11 cellular contexts compared by ENCODE assay signal in the genomic region with DNA sequence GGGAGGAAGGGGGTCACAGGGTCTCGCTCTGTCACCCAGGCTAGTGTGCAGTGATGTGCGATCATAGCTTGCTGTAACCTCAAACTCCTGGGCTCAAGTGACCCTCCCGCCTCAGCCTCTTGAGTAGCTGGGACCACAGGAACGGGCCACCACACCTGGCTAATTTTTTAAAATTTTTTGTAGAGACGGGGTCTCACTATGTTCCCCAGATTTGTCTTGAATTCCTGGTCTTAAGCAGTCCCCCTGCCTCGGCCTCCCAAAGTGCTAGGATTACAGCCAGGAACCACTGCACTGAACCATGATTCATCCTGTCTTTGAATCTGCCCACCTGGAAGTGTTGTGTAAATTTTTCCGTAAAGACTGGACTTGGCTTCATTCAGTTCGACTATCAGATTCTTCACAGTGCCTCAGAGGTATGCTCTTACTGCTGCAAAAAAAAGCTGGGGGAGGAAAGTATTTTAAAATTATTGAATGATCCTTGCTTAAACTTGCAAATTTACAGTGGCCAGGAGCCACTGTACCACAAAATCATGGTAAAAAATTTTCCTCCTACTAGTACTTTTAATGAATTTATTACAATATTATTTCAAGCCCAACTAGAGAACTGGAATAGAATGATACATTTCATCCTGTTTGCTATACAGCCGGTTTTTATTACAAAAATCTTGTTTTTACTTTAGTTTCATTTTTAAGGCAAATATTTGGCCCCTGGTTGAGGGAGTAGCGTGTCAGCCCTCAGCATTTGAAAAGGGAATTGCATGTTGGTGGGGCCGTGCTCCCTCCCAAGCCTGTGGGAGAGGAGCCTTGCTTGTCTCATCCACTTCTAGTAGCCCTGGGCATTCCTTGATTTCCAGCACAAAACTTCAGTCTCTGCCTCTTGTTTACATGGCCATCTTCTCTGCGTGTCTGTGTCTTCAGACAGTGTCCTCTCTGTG.
DNase-seq lines count a peak whose midpoint lies in the region; ATAC-seq and TF ChIP-seq lines count a peak whose summit lies in the region.
"Had no signal": no experiment of that assay in that cellular context is flagged by ENCODE, and none has a peak within 500 bp of the region (broad histone marks: within the 10 kb centered on the region; RNA-seq: fewer than 3 reads in every experiment).

No MANE protein-coding gene starts in this region.

- CTCF ChIA-PET in activated CD4-positive, alpha-beta memory T cell treated with anti-CD3 and anti-CD28 coated beads, Interleukin-2, amount 10 ng/mL, durations not matched to agents 7 days and 5 days (lab: Charles Lee), result interaction anchor here (1.1 kb wide), 1 partner anchor 347 kb away, joined by 3 read pairs; no protein-coding TSS in a partner anchor
- CTCF ChIA-PET in activated CD4-positive, alpha-beta memory T cell treated with anti-CD3 and anti-CD28 coated beads for 36 hours (lab: Charles Lee), result interaction anchor here (0.9 kb wide), 1 partner anchor 420 kb away, joined by 3 read pairs; no protein-coding TSS in a partner anchor

- no peaks in the 10 kb centered on the region for H3K36me3 Mint-ChIP-seq in activated CD4-positive, alpha-beta memory T cell treated with anti-CD3 and anti-CD28 coated beads, Interleukin-2, amount 10 ng/mL, durations not matched to agents 7 days and 5 days (ENCODE audit: low read depth)
- no peaks in the 10 kb centered on the region for H3K36me3 Mint-ChIP-seq in activated CD4-positive, alpha-beta memory T cell treated with anti-CD3 and anti-CD28 coated beads for 36 hours
- H3K36me3 Mint-ChIP-seq in activated T-helper 1 cell treated with anti-CD3 and anti-CD28 coated beads, Interleukin-12 subunit alpha, Interleukin-12 subunit beta, Interleukin-2, Interleukin-4 antibody, amounts not matched to agents 30 ng/mL and 10 ng/mL and 1 ng/mL, durations not matched to agents 14 hours and 24 hours and 36 hours (ENCODE audit: low read depth), result peaks cover 1% of the 10 kb centered on the region

- H3K4me3 ChIP-seq in fibroblast of the aortic adventitia (ENCODE audit: low read depth, low read length), result no peak overlapping the region
- H3K4me3 ChIP-seq in stomach, result no peak overlapping the region
- H3K4me3 ChIP-seq: GM12878 had no signal

- H3K4me3 Mint-ChIP-seq in activated CD4-positive, alpha-beta memory T cell treated with anti-CD3 and anti-CD28 coated beads, Interleukin-2, amount 10 ng/mL, durations not matched to agents 7 days and 5 days, result no peak overlapping the region
- H3K4me3 Mint-ChIP-seq in activated CD4-positive, alpha-beta memory T cell treated with anti-CD3 and anti-CD28 coated beads for 36 hours, result no peak overlapping the region
- H3K4me3 Mint-ChIP-seq in activated T-helper 1 cell treated with anti-CD3 and anti-CD28 coated beads, Interleukin-12 subunit alpha, Interleukin-12 subunit beta, Interleukin-2, Interleukin-4 antibody, amounts not matched to agents 30 ng/mL and 10 ng/mL and 1 ng/mL, durations not matched to agents 14 hours and 24 hours and 36 hours, result no peak overlapping the region

- H3K4me1 Mint-ChIP-seq in activated CD4-positive, alpha-beta memory T cell treated with anti-CD3 and anti-CD28 coated beads, Interleukin-2, amount 10 ng/mL, durations not matched to agents 7 days and 5 days, result peaks cover 18% of the 10 kb centered on the region
- H3K4me1 Mint-ChIP-seq in activated CD4-positive, alpha-beta memory T cell treated with anti-CD3 and anti-CD28 coated beads for 36 hours (ENCODE audit: low read depth), result peaks cover 28% of the 10 kb centered on the region
- peaks cover 63% of the 10 kb centered on the region for H3K4me1 Mint-ChIP-seq in activated T-helper 1 cell treated with anti-CD3 and anti-CD28 coated beads, Interleukin-12 subunit alpha, Interleukin-12 subunit beta, Interleukin-2, Interleukin-4 antibody, amounts not matched to agents 30 ng/mL and 10 ng/mL and 1 ng/mL, durations not matched to agents 14 hours and 24 hours and 36 hours (ENCODE audit: low read depth)

- WGBS in stomach, 5 donors, result 76 to 80% (median 80%) methylated on average over 12 of the region's 12 CpGs

- POLR2A ChIA-PET in activated CD4-positive, alpha-beta memory T cell treated with anti-CD3 and anti-CD28 coated beads, Interleukin-2, amount 10 ng/mL, durations not matched to agents 7 days and 5 days (lab: Charles Lee), result interaction anchor here (0.6 to 0.7 kb wide), 2 partner anchors 349 to 400 kb away, joined by 3 read pairs; no protein-coding TSS in a partner anchor
- POLR2A ChIA-PET in activated CD4-positive, alpha-beta memory T cell treated with anti-CD3 and anti-CD28 coated beads for 36 hours (lab: Charles Lee), result no interaction called here

- peaks cover 9 to 30% (median 25%) of the 10 kb centered on the region in 4 donors for H3K4me1 ChIP-seq in stomach

- TF ChIP-seq EP300 in stomach (IDR thresholded peaks at IDR 0.05), result no peak

- no peaks in the 10 kb centered on the region for H3K36me3 ChIP-seq in stomach

- no peaks in the 10 kb centered on the region for H3K27me3 ChIP-seq in stomach

- H3K27ac ChIP-seq in stomach, result peak overlapping the region in 4 of 5 donors; percentile 5 to 46 (median 35)
- H3K27ac ChIP-seq: C4-2B, KMS-11 had no signal

- no peaks in the 10 kb centered on the region for H3K9me3 Mint-ChIP-seq in activated CD4-positive, alpha-beta memory T cell treated with anti-CD3 and anti-CD28 coated beads, Interleukin-2, amount 10 ng/mL, durations not matched to agents 7 days and 5 days
- no peaks in the 10 kb centered on the region for H3K9me3 Mint-ChIP-seq in activated CD4-positive, alpha-beta memory T cell treated with anti-CD3 and anti-CD28 coated beads for 36 hours
- H3K9me3 Mint-ChIP-seq in activated T-helper 1 cell treated with anti-CD3 and anti-CD28 coated beads, Interleukin-12 subunit alpha, Interleukin-12 subunit beta, Interleukin-2, Interleukin-4 antibody, amounts not matched to agents 30 ng/mL and 10 ng/mL and 1 ng/mL, durations not matched to agents 14 hours and 24 hours and 36 hours, result no peaks in the 10 kb centered on the region

- H3K9me3 ChIP-seq in stomach, result no peaks in the 10 kb centered on the region

- peak overlapping the region; percentile 77 for H3K27ac Mint-ChIP-seq in activated CD4-positive, alpha-beta memory T cell treated with anti-CD3 and anti-CD28 coated beads, Interleukin-2, amount 10 ng/mL, durations not matched to agents 7 days and 5 days
- no peak overlapping the region for H3K27ac Mint-ChIP-seq in activated CD4-positive, alpha-beta memory T cell treated with anti-CD3 and anti-CD28 coated beads for 36 hours
- H3K27ac Mint-ChIP-seq in activated T-helper 1 cell treated with anti-CD3 and anti-CD28 coated beads, Interleukin-12 subunit alpha, Interleukin-12 subunit beta, Interleukin-2, Interleukin-4 antibody, amounts not matched to agents 30 ng/mL and 10 ng/mL and 1 ng/mL, durations not matched to agents 14 hours and 24 hours and 36 hours, result peak overlapping the region; percentile 61

- TF ChIP-seq CTCF in fibroblast of the aortic adventitia (IDR thresholded peaks at IDR 0.05; ENCODE audit: insufficient read depth, low read length), result no peak
- TF ChIP-seq CTCF in stomach (IDR thresholded peaks at IDR 0.05), result no peak

- TF ChIP-seq POLR2A in stomach (IDR thresholded peaks at IDR 0.05), result no peak

- intact Hi-C loops in activated CD4-positive, alpha-beta memory T cell treated with anti-CD3 and anti-CD28 coated beads for 36 hours (cut with micrococcal nuclease), result loop anchor here (5.0 kb wide), 1 partner anchor 343 kb away; no protein-coding TSS in a partner anchor
- intact Hi-C loops in activated T-helper 1 cell treated with anti-CD3 and anti-CD28 coated beads, Interleukin-12 subunit alpha, Interleukin-12 subunit beta, Interleukin-2, Interleukin-4 antibody, amounts not matched to agents 30 ng/mL and 10 ng/mL and 1 ng/mL, durations not matched to agents 14 hours and 24 hours and 36 hours (cut with micrococcal nuclease), result no loop called here
- intact Hi-C loops in stomach (cut with DNase I; ENCODE audit: low total_unique reads), result no loop called here

- DNase-seq in activated CD4-positive, alpha-beta memory T cell treated with anti-CD3 and anti-CD28 coated beads, Interleukin-2, amount 10 ng/mL, durations not matched to agents 7 days and 5 days, result no peak
- DNase-seq in activated CD4-positive, alpha-beta memory T cell treated with anti-CD3 and anti-CD28 coated beads for 36 hours, result no peak
- no peak for DNase-seq in activated T-helper 1 cell treated with anti-CD3 and anti-CD28 coated beads, Interleukin-12 subunit alpha, Interleukin-12 subunit beta, Interleukin-2, Interleukin-4 antibody, amounts not matched to agents 30 ng/mL and 10 ng/mL and 1 ng/mL, durations not matched to agents 14 hours and 24 hours and 36 hours (ENCODE audit: low spot score)
- DNase-seq in fibroblast of the aortic adventitia (ENCODE audit: low read depth), result peak; percentile 64
- no peak for DNase-seq in stomach
- DNase-seq in AML-193 (lab: John Stamatoyannopoulos, UW), result no peak

- H3K27me3 Mint-ChIP-seq in activated CD4-positive, alpha-beta memory T cell treated with anti-CD3 and anti-CD28 coated beads, Interleukin-2, amount 10 ng/mL, durations not matched to agents 7 days and 5 days, result no peaks in the 10 kb centered on the region
- no peaks in the 10 kb centered on the region for H3K27me3 Mint-ChIP-seq in activated CD4-positive, alpha-beta memory T cell treated with anti-CD3 and anti-CD28 coated beads for 36 hours
- no peaks in the 10 kb centered on the region for H3K27me3 Mint-ChIP-seq in activated T-helper 1 cell treated with anti-CD3 and anti-CD28 coated beads, Interleukin-12 subunit alpha, Interleukin-12 subunit beta, Interleukin-2, Interleukin-4 antibody, amounts not matched to agents 30 ng/mL and 10 ng/mL and 1 ng/mL, durations not matched to agents 14 hours and 24 hours and 36 hours (ENCODE audit: insufficient read depth)

- ATAC-seq in HG03521 (IDR thresholded peaks at IDR 0.05; ENCODE audit: unreplicated experiment) (no peak), HG02678 (IDR thresholded peaks at IDR 0.05; ENCODE audit: unreplicated experiment) (no peak)
- ATAC-seq: GM12878 had no signal
